In genomic region chr20:2145376-2145775, GRCh38 we compare ENCODE assay signal across 24 cellular contexts.
"Had no signal": no experiment of that assay in that cellular context is flagged by ENCODE, and none has a peak within 500 bp of the region (broad histone marks: within the 10 kb centered on the region; RNA-seq: fewer than 3 reads in every experiment).

No MANE protein-coding gene starts in this region.

- H3K27ac ChIP-seq: brain microvascular endothelial cell, gastrocnemius medialis, parathyroid adenoma, right lobe of liver, skin epidermis, tibial artery, WERI-Rb-1 had no signal

- H3K4me1 Mint-ChIP-seq: memory B cell had no signal

- H3K4me3 ChIP-seq: gastrocnemius medialis, mucosa of descending colon, right lobe of liver, skin epidermis, tibial artery had no signal

- H3K27ac Mint-ChIP-seq: activated CD4-positive, alpha-beta T cell treated with anti-CD3 and anti-CD28 coated beads, Interleukin-2, amount 10 ng/mL, durations not matched to agents 7 days and 5 days; activated CD8-positive, alpha-beta T cell treated with anti-CD3 and anti-CD28 coated beads for 36 hours; activated naive CD8-positive, alpha-beta T cell treated with anti-CD3 and anti-CD28 coated beads, Interleukin-2, amount 50 U/mL, for 24 hours; activated T-helper 1 cell treated with anti-CD3 and anti-CD28 coated beads, Interleukin-12 subunit alpha, Interleukin-12 subunit beta, Interleukin-2, Interleukin-4 antibody, amounts not matched to agents 30 ng/mL and 10 ng/mL and 1 ng/mL, durations not matched to agents 14 hours and 24 hours and 36 hours; memory B cell; nephron progenitor cell; stimulated activated effector memory CD8-positive, alpha-beta T cell treated with anti-CD3 and anti-CD28 coated beads, Interleukin-12 subunit alpha, Interleukin-12 subunit beta, amount 100 ng/mL, for 72 hours; stimulated activated naive CD8-positive, alpha-beta T cell treated with anti-CD3 and anti-CD28 coated beads, Interleukin-15, amount 100 ng/mL, for 72 hours had no signal

- H3K27me3 ChIP-seq: brain microvascular endothelial cell, gastrocnemius medialis, right lobe of liver, tibial artery had no signal

- H3K9ac ChIP-seq: parathyroid adenoma had no signal

- H3K4me1 ChIP-seq: parathyroid adenoma, right lobe of liver had no signal

- H2AFZ ChIP-seq: parathyroid adenoma had no signal

- ATAC-seq: activated CD8-positive, alpha-beta T cell treated with anti-CD3 and anti-CD28 coated beads for 36 hours; activated naive CD8-positive, alpha-beta T cell treated with anti-CD3 and anti-CD28 coated beads, Interleukin-2, amount 50 U/mL, for 24 hours; gastrocnemius medialis; mucosa of descending colon; right lobe of liver; stimulated activated effector memory CD8-positive, alpha-beta T cell treated with anti-CD3 and anti-CD28 coated beads, Interleukin-12 subunit alpha, Interleukin-12 subunit beta, amount 100 ng/mL, for 72 hours; stimulated activated naive CD8-positive, alpha-beta T cell treated with anti-CD3 and anti-CD28 coated beads, Interleukin-15, amount 100 ng/mL, for 72 hours had no signal

- H3K27me3 Mint-ChIP-seq: activated CD4-positive, alpha-beta T cell treated with anti-CD3 and anti-CD28 coated beads, Interleukin-2, amount 10 ng/mL, durations not matched to agents 7 days and 5 days; activated CD8-positive, alpha-beta T cell treated with anti-CD3 and anti-CD28 coated beads for 36 hours; activated naive CD8-positive, alpha-beta T cell treated with anti-CD3 and anti-CD28 coated beads, Interleukin-2, amount 50 U/mL, for 24 hours; memory B cell; stimulated activated naive CD8-positive, alpha-beta T cell treated with anti-CD3 and anti-CD28 coated beads, Interleukin-15, amount 100 ng/mL, for 72 hours had no signal

- H3K9me3 ChIP-seq: gastrocnemius medialis, mucosa of descending colon, right lobe of liver, tibial artery had no signal

- H3K9me3 Mint-ChIP-seq: activated CD4-positive, alpha-beta T cell treated with anti-CD3 and anti-CD28 coated beads, Interleukin-2, amount 10 ng/mL, durations not matched to agents 7 days and 5 days; activated CD8-positive, alpha-beta T cell treated with anti-CD3 and anti-CD28 coated beads for 36 hours; activated naive CD8-positive, alpha-beta T cell treated with anti-CD3 and anti-CD28 coated beads, Interleukin-2, amount 50 U/mL, for 24 hours; activated T-helper 1 cell treated with anti-CD3 and anti-CD28 coated beads, Interleukin-12 subunit alpha, Interleukin-12 subunit beta, Interleukin-2, Interleukin-4 antibody, amounts not matched to agents 30 ng/mL and 10 ng/mL and 1 ng/mL, durations not matched to agents 14 hours and 24 hours and 36 hours; memory B cell; nephron progenitor cell; stimulated activated effector memory CD8-positive, alpha-beta T cell treated with anti-CD3 and anti-CD28 coated beads, Interleukin-12 subunit alpha, Interleukin-12 subunit beta, amount 100 ng/mL, for 72 hours; stimulated activated naive CD8-positive, alpha-beta T cell treated with anti-CD3 and anti-CD28 coated beads, Interleukin-15, amount 100 ng/mL, for 72 hours had no signal

- DNase-seq: activated CD4-positive, alpha-beta T cell treated with anti-CD3 and anti-CD28 coated beads, Interleukin-2, amount 10 ng/mL, durations not matched to agents 7 days and 5 days; activated CD4-positive, CD25-positive, alpha-beta regulatory T cell treated with anti-CD3 and anti-CD28 coated beads, Interleukin-2, amount 50 U/mL, for 72 hours; activated CD8-positive, alpha-beta T cell treated with anti-CD3 and anti-CD28 coated beads for 36 hours; activated gamma-delta T cell; activated naive CD4-positive, alpha-beta T cell treated with anti-CD3 and anti-CD28 coated beads, Interleukin-2, amount 50 U/mL, for 16 hours; activated naive CD8-positive, alpha-beta T cell treated with anti-CD3 and anti-CD28 coated beads, Interleukin-2, amount 50 U/mL, for 24 hours; brain microvascular endothelial cell; central memory CD4-positive, alpha-beta T cell; effector memory CD4-positive, alpha-beta T cell; gastrocnemius medialis; mucosa of descending colon; nephron progenitor cell; nucleus accumbens; right lobe of liver; stimulated activated CD4-positive, alpha-beta T cell treated with anti-CD3 and anti-CD28 coated beads, Interleukin-1b, Interleukin-23, amount 100 ng/mL, for 48 hours; stimulated activated naive CD8-positive, alpha-beta T cell treated with anti-CD3 and anti-CD28 coated beads, Interleukin-15, amount 100 ng/mL, for 72 hours; T-helper 1 cell; tibial artery; WERI-Rb-1 had no signal

- H3K4me3 Mint-ChIP-seq: activated CD4-positive, alpha-beta T cell treated with anti-CD3 and anti-CD28 coated beads, Interleukin-2, amount 10 ng/mL, durations not matched to agents 7 days and 5 days; activated CD8-positive, alpha-beta T cell treated with anti-CD3 and anti-CD28 coated beads for 36 hours; activated naive CD8-positive, alpha-beta T cell treated with anti-CD3 and anti-CD28 coated beads, Interleukin-2, amount 50 U/mL, for 24 hours; activated T-helper 1 cell treated with anti-CD3 and anti-CD28 coated beads, Interleukin-12 subunit alpha, Interleukin-12 subunit beta, Interleukin-2, Interleukin-4 antibody, amounts not matched to agents 30 ng/mL and 10 ng/mL and 1 ng/mL, durations not matched to agents 14 hours and 24 hours and 36 hours; memory B cell; nephron progenitor cell; stimulated activated effector memory CD8-positive, alpha-beta T cell treated with anti-CD3 and anti-CD28 coated beads, Interleukin-12 subunit alpha, Interleukin-12 subunit beta, amount 100 ng/mL, for 72 hours had no signal
